ENCODE assay signal across 1 cellular context in the genomic region with DNA sequence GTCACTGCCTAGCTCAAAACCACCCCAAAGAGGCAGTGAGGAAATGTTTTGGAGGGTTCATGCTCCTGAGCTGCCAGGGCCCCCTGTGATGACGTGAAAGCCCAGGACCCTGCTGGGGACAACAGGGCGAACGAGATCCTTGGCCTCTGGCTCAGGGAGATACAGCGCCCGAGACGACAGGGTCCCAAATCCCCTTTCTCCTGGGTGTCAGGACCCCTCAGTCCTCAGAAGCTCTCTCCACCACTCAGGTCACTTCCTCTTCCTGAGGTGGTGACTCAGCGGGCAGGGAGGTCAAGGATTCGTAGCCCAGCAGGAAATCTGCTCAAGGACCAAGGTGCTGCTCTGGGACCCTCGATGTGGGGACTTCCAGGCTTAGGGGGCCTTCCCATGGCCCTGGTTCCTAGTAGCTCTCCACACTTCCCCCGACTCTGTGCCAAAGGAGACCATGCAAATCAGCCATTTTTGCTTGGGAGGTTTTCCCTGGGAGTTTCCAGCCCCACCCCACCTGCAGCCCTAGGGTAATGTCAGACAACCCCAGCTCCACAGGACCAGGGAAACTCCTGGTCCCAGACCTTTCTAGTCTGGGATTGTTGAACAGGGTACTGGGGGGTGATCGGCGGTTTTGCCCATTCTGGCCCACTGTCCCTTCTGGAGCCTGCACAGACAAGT.
TF ChIP-seq lines count a peak whose summit lies in the region.

No MANE protein-coding gene starts in this region.

TF ChIP-seq in HepG2, 621 proteins besides CTCF, POLR2A, EP300 and RAD21 (continues in another document):
- TF ChIP-seq ZSCAN25 (CRISPR knock-in tag; IDR thresholded peaks at IDR 0.05) (no peak), RFX5 (IDR thresholded peaks at IDR 0.05; ENCODE audit: low read depth, low read length) (no peak), HDAC1 (CRISPR knock-in tag; IDR thresholded peaks at IDR 0.05) (0 out of 2 replicates have a peak, but pooled peaks have one; percentile 1), YY1 (IDR thresholded peaks at IDR 0.05; ENCODE audit: insufficient read depth, insufficient replicate concordance, low read depth, low read length) (peak; percentile 17), PPARG (CRISPR knock-in tag; conservative IDR thresholded peaks at IDR 0.05) (no peak), RAD51 (IDR thresholded peaks at IDR 0.05; ENCODE audit: borderline replicate concordance) (no peak), ZNF562 (CRISPR knock-in tag; IDR thresholded peaks at IDR 0.05; ENCODE audit: borderline replicate concordance) (no peak), KLF13 (CRISPR knock-in tag; IDR thresholded peaks at IDR 0.05) (no peak), ZNF674 (CRISPR knock-in tag; IDR thresholded peaks at IDR 0.05; ENCODE audit: low read depth) (no peak), GMEB2 (CRISPR knock-in tag; IDR thresholded peaks at IDR 0.05; ENCODE audit: low read depth) (no peak), ZNF44 (CRISPR knock-in tag; IDR thresholded peaks at IDR 0.05) (no peak), ZFP41 (CRISPR knock-in tag; IDR thresholded peaks at IDR 0.05; ENCODE audit: borderline replicate concordance) (no peak), ZNF605 (CRISPR knock-in tag; IDR thresholded peaks at IDR 0.05) (0 out of 2 replicates have a peak, but pooled peaks have one; percentile 32), ZNF468 (CRISPR knock-in tag; IDR thresholded peaks at IDR 0.05) (no peak), JUNB (CRISPR knock-in tag; IDR thresholded peaks at IDR 0.05; ENCODE audit: borderline replicate concordance) (no peak), ZNF567 (CRISPR knock-in tag; IDR thresholded peaks at IDR 0.05; ENCODE audit: borderline replicate concordance) (no peak), ETV5 (CRISPR knock-in tag; IDR thresholded peaks at IDR 0.05; ENCODE audit: borderline replicate concordance) (0 out of 2 replicates have a peak, but pooled peaks have one; percentile 32), ZNF251 (CRISPR knock-in tag; IDR thresholded peaks at IDR 0.05) (no peak), RNF219 (CRISPR knock-in tag; IDR thresholded peaks at IDR 0.05) (no peak), NR2F6 (IDR thresholded peaks at IDR 0.05) (peak; percentile 48; the same call in 1 of the 2 replicates), NR2F6 (CRISPR knock-in tag; IDR thresholded peaks at IDR 0.05) (peak; percentile 61; the same call in 1 of the 2 replicates), ZNF354B (CRISPR knock-in tag; IDR thresholded peaks at IDR 0.05) (no peak), HOXA3 (CRISPR knock-in tag; IDR thresholded peaks at IDR 0.05) (0 out of 2 replicates have a peak, but pooled peaks have one; percentile 5), MTERF4 (CRISPR knock-in tag; IDR thresholded peaks at IDR 0.05) (0 out of 2 replicates have a peak, but pooled peaks have one; percentile 61), CHD2 (IDR thresholded peaks at IDR 0.05; ENCODE audit: low read depth, low read length) (no peak), HNRNPUL1 (IDR thresholded peaks at IDR 0.05; ENCODE audit: low read depth, low read length) (no peak), PRDM10 (CRISPR knock-in tag; IDR thresholded peaks at IDR 0.05; ENCODE audit: low read depth) (no peak), NR2C2 (CRISPR knock-in tag; IDR thresholded peaks at IDR 0.05; ENCODE audit: borderline replicate concordance) (no peak), SRSF1 (optimal IDR thresholded peaks at IDR 0.05; ENCODE audit: low read depth, low read length) (peak; percentile 22), PATZ1 (CRISPR knock-in tag; IDR thresholded peaks at IDR 0.05) (0 out of 2 replicates have a peak, but pooled peaks have one; percentile 8), RBM22 (optimal IDR thresholded peaks at IDR 0.05; ENCODE audit: low read length) (no peak), ZNF687 (CRISPR knock-in tag; IDR thresholded peaks at IDR 0.05) (peak; percentile 36; the same call in 1 of the 2 replicates), NFATC3 (CRISPR knock-in tag; IDR thresholded peaks at IDR 0.05) (no peak), SAP130 (CRISPR knock-in tag; IDR thresholded peaks at IDR 0.05; ENCODE audit: low read depth) (no peak)
- TF ChIP-seq, protein P1, sequence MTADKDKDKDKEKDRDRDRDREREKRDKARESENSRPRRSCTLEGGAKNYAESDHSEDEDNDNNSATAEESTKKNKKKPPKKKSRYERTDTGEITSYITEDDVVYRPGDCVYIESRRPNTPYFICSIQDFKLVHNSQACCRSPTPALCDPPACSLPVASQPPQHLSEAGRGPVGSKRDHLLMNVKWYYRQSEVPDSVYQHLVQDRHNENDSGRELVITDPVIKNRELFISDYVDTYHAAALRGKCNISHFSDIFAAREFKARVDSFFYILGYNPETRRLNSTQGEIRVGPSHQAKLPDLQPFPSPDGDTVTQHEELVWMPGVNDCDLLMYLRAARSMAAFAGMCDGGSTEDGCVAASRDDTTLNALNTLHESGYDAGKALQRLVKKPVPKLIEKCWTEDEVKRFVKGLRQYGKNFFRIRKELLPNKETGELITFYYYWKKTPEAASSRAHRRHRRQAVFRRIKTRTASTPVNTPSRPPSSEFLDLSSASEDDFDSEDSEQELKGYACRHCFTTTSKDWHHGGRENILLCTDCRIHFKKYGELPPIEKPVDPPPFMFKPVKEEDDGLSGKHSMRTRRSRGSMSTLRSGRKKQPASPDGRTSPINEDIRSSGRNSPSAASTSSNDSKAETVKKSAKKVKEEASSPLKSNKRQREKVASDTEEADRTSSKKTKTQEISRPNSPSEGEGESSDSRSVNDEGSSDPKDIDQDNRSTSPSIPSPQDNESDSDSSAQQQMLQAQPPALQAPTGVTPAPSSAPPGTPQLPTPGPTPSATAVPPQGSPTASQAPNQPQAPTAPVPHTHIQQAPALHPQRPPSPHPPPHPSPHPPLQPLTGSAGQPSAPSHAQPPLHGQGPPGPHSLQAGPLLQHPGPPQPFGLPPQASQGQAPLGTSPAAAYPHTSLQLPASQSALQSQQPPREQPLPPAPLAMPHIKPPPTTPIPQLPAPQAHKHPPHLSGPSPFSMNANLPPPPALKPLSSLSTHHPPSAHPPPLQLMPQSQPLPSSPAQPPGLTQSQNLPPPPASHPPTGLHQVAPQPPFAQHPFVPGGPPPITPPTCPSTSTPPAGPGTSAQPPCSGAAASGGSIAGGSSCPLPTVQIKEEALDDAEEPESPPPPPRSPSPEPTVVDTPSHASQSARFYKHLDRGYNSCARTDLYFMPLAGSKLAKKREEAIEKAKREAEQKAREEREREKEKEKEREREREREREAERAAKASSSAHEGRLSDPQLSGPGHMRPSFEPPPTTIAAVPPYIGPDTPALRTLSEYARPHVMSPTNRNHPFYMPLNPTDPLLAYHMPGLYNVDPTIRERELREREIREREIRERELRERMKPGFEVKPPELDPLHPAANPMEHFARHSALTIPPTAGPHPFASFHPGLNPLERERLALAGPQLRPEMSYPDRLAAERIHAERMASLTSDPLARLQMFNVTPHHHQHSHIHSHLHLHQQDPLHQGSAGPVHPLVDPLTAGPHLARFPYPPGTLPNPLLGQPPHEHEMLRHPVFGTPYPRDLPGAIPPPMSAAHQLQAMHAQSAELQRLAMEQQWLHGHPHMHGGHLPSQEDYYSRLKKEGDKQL (CRISPR knock-in tag; IDR thresholded peaks at IDR 0.05; ENCODE audit: low read depth), result no peak
